In the genomic region with DNA sequence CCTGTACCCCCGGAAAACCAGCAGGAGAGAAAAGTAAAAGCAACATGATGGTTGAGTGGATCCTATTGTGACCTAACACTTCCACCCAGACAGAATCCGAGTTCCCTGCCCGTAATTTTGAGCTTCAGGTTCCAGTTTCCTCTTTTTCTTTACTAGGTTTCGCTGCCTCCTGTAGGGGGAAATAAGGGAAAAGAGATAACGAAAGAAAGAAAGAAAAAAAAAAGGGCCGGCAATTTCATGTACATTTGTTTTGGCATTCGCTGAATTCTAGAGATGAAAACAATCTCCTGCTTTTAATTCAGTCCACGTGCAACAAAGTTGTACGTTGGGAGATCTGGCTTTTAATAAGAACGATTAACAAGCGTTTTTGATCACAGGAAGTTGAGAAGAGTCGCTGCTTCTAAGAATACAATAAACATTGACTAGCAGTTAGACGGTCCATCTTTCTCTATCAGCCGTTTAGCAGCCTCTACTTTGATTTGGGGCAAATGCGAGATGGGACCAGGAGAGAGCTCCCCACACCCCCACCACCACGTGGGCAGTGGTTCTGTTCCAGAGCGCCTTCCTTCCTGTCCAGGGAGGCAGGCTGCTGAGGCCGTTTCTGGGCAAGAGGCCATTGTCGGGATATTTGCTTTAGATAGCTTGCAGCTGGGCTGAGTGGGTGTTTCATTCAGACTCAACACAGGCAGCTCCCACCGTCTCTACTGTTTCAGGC, we compare ENCODE assay signal across 1 cellular context.
A peak's percentile ranks its signal among the peaks of the same experiment; 100 is the strongest.
TF ChIP-seq lines count a peak whose summit lies in the region.

No MANE protein-coding gene starts in this region.

TF ChIP-seq in K562, 482 proteins besides CTCF, POLR2A, EP300 and RAD21 (continued from another document and continues in another):
- TF ChIP-seq, protein P1, sequence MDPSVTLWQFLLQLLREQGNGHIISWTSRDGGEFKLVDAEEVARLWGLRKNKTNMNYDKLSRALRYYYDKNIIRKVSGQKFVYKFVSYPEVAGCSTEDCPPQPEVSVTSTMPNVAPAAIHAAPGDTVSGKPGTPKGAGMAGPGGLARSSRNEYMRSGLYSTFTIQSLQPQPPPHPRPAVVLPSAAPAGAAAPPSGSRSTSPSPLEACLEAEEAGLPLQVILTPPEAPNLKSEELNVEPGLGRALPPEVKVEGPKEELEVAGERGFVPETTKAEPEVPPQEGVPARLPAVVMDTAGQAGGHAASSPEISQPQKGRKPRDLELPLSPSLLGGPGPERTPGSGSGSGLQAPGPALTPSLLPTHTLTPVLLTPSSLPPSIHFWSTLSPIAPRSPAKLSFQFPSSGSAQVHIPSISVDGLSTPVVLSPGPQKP (CRISPR knock-in tag; IDR thresholded peaks at IDR 0.05), result no peak
- TF ChIP-seq PRPF4 (IDR thresholded peaks at IDR 0.05; ENCODE audit: insufficient read depth, low read depth, low read length, poor library complexity, severe bottlenecking), result no peak
- TF ChIP-seq KLF10 (CRISPR knock-in tag; IDR thresholded peaks at IDR 0.05), result no peak
- TF ChIP-seq PHTF2 (CRISPR knock-in tag; IDR thresholded peaks at IDR 0.05), result no peak
- TF ChIP-seq, protein P2, sequence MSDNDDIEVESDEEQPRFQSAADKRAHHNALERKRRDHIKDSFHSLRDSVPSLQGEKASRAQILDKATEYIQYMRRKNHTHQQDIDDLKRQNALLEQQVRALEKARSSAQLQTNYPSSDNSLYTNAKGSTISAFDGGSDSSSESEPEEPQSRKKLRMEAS (CRISPR knock-in tag; IDR thresholded peaks at IDR 0.05), result peak; percentile 80
- no peak for TF ChIP-seq HOXB6 (CRISPR knock-in tag; IDR thresholded peaks at IDR 0.05; ENCODE audit: borderline replicate concordance)
- TF ChIP-seq, protein P3, sequence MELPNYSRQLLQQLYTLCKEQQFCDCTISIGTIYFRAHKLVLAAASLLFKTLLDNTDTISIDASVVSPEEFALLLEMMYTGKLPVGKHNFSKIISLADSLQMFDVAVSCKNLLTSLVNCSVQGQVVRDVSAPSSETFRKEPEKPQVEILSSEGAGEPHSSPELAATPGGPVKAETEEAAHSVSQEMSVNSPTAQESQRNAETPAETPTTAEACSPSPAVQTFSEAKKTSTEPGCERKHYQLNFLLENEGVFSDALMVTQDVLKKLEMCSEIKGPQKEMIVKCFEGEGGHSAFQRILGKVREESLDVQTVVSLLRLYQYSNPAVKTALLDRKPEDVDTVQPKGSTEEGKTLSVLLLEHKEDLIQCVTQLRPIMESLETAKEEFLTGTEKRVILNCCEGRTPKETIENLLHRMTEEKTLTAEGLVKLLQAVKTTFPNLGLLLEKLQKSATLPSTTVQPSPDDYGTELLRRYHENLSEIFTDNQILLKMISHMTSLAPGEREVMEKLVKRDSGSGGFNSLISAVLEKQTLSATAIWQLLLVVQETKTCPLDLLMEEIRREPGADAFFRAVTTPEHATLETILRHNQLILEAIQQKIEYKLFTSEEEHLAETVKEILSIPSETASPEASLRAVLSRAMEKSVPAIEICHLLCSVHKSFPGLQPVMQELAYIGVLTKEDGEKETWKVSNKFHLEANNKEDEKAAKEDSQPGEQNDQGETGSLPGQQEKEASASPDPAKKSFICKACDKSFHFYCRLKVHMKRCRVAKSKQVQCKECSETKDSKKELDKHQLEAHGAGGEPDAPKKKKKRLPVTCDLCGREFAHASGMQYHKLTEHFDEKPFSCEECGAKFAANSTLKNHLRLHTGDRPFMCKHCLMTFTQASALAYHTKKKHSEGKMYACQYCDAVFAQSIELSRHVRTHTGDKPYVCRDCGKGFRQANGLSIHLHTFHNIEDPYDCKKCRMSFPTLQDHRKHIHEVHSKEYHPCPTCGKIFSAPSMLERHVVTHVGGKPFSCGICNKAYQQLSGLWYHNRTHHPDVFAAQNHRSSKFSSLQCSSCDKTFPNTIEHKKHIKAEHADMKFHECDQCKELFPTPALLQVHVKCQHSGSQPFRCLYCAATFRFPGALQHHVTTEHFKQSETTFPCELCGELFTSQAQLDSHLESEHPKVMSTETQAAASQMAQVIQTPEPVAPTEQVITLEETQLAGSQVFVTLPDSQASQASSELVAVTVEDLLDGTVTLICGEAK (IDR thresholded peaks at IDR 0.05), result 0 out of 2 replicates have a peak, but pooled peaks have one; percentile 29
- TF ChIP-seq, protein P3 (CRISPR knock-in tag; IDR thresholded peaks at IDR 0.05), result no peak
- peak; percentile 53 for TF ChIP-seq GABPA (tag; conservative IDR thresholded peaks at IDR 0.05; ENCODE audit: low read depth)
- TF ChIP-seq, protein P4, sequence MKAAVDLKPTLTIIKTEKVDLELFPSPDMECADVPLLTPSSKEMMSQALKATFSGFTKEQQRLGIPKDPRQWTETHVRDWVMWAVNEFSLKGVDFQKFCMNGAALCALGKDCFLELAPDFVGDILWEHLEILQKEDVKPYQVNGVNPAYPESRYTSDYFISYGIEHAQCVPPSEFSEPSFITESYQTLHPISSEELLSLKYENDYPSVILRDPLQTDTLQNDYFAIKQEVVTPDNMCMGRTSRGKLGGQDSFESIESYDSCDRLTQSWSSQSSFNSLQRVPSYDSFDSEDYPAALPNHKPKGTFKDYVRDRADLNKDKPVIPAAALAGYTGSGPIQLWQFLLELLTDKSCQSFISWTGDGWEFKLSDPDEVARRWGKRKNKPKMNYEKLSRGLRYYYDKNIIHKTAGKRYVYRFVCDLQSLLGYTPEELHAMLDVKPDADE (conservative IDR thresholded peaks at IDR 0.05; ENCODE audit: control insufficient read depth, low read depth, low read length), result no peak
- TF ChIP-seq ZBTB17 (CRISPR knock-in tag; IDR thresholded peaks at IDR 0.05), result 0 out of 2 replicates have a peak, but pooled peaks have one; percentile 16
- TF ChIP-seq LCOR (CRISPR knock-in tag; IDR thresholded peaks at IDR 0.05), result peak; percentile 52; the same call in 1 of the 2 replicates
- TF ChIP-seq, protein P5, sequence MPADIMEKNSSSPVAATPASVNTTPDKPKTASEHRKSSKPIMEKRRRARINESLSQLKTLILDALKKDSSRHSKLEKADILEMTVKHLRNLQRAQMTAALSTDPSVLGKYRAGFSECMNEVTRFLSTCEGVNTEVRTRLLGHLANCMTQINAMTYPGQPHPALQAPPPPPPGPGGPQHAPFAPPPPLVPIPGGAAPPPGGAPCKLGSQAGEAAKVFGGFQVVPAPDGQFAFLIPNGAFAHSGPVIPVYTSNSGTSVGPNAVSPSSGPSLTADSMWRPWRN (IDR thresholded peaks at IDR 0.05; ENCODE audit: low read depth), result 0 out of 2 replicates have a peak, but pooled peaks have one; percentile 13
- TF ChIP-seq, protein P6, sequence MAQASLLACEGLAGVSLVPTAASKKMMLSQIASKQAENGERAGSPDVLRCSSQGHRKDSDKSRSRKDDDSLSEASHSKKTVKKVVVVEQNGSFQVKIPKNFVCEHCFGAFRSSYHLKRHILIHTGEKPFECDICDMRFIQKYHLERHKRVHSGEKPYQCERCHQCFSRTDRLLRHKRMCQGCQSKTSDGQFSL (CRISPR knock-in tag; IDR thresholded peaks at IDR 0.05), result 0 out of 2 replicates have a peak, but pooled peaks have one; percentile 18
- TF ChIP-seq, protein P6 (tag; IDR thresholded peaks at IDR 0.05), result no peak
- TF ChIP-seq ZNF24 (IDR thresholded peaks at IDR 0.05), result no peak; the same call in 1 of the 2 replicates
- TF ChIP-seq WHSC1 (IDR thresholded peaks at IDR 0.05; ENCODE audit: low read length), result no peak
- TF ChIP-seq RBFOX2 (IDR thresholded peaks at IDR 0.05; ENCODE audit: low read depth, low read length), result peak; percentile 41
- TF ChIP-seq CBX5 (IDR thresholded peaks at IDR 0.05; ENCODE audit: borderline replicate concordance, low read depth), result no peak
- no peak for TF ChIP-seq RBM14 (IDR thresholded peaks at IDR 0.05; ENCODE audit: borderline replicate concordance, insufficient read depth, low read depth, low read length)
- TF ChIP-seq TFAM (CRISPR knock-in tag; conservative IDR thresholded peaks at IDR 0.05), result no peak
- no peak for TF ChIP-seq IRF2 (CRISPR knock-in tag; IDR thresholded peaks at IDR 0.05)
- TF ChIP-seq ZKSCAN3 (CRISPR knock-in tag; IDR thresholded peaks at IDR 0.05), result no peak
- peak; percentile 89 for TF ChIP-seq NFRKB (IDR thresholded peaks at IDR 0.05; ENCODE audit: low read depth)
- TF ChIP-seq RB1 (IDR thresholded peaks at IDR 0.05; ENCODE audit: low read depth), result 0 out of 2 replicates have a peak, but pooled peaks have one; percentile 26
- TF ChIP-seq HSF4 (CRISPR knock-in tag; IDR thresholded peaks at IDR 0.05; ENCODE audit: borderline replicate concordance), result no peak
- no peak for TF ChIP-seq CBX8 (IDR thresholded peaks at IDR 0.05; ENCODE audit: borderline replicate concordance, extremely low read depth, low read depth, low read length, poor library complexity, severe bottlenecking)
- no peak for TF ChIP-seq BRF1 (IDR thresholded peaks at IDR 0.05; ENCODE audit: borderline replicate concordance, extremely low read depth, insufficient read length)
- TF ChIP-seq ZNF311 (CRISPR knock-in tag; IDR thresholded peaks at IDR 0.05), result no peak
- no peak for TF ChIP-seq RHOXF2B (CRISPR knock-in tag; conservative IDR thresholded peaks at IDR 0.05)
- no peak for TF ChIP-seq HDGF (IDR thresholded peaks at IDR 0.05)
- TF ChIP-seq, protein P7, sequence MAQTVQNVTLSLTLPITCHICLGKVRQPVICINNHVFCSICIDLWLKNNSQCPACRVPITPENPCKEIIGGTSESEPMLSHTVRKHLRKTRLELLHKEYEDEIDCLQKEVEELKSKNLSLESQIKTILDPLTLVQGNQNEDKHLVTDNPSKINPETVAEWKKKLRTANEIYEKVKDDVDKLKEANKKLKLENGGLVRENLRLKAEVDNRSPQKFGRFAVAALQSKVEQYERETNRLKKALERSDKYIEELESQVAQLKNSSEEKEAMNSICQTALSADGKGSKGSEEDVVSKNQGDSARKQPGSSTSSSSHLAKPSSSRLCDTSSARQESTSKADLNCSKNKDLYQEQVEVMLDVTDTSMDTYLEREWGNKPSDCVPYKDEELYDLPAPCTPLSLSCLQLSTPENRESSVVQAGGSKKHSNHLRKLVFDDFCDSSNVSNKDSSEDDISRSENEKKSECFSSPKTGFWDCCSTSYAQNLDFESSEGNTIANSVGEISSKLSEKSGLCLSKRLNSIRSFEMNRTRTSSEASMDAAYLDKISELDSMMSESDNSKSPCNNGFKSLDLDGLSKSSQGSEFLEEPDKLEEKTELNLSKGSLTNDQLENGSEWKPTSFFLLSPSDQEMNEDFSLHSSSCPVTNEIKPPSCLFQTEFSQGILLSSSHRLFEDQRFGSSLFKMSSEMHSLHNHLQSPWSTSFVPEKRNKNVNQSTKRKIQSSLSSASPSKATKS (CRISPR knock-in tag; IDR thresholded peaks at IDR 0.05), result no peak
- no peak for TF ChIP-seq FOXK1 (CRISPR knock-in tag; IDR thresholded peaks at IDR 0.05; ENCODE audit: borderline replicate concordance)
- TF ChIP-seq SMARCE1 (IDR thresholded peaks at IDR 0.05), result peak; percentile 50; the same call in 1 of the 2 replicates
- no peak for TF ChIP-seq KDM4B (IDR thresholded peaks at IDR 0.05; ENCODE audit: borderline replicate concordance in 2 of 2, low read depth in 1 of 2)
- TF ChIP-seq, protein P8, sequence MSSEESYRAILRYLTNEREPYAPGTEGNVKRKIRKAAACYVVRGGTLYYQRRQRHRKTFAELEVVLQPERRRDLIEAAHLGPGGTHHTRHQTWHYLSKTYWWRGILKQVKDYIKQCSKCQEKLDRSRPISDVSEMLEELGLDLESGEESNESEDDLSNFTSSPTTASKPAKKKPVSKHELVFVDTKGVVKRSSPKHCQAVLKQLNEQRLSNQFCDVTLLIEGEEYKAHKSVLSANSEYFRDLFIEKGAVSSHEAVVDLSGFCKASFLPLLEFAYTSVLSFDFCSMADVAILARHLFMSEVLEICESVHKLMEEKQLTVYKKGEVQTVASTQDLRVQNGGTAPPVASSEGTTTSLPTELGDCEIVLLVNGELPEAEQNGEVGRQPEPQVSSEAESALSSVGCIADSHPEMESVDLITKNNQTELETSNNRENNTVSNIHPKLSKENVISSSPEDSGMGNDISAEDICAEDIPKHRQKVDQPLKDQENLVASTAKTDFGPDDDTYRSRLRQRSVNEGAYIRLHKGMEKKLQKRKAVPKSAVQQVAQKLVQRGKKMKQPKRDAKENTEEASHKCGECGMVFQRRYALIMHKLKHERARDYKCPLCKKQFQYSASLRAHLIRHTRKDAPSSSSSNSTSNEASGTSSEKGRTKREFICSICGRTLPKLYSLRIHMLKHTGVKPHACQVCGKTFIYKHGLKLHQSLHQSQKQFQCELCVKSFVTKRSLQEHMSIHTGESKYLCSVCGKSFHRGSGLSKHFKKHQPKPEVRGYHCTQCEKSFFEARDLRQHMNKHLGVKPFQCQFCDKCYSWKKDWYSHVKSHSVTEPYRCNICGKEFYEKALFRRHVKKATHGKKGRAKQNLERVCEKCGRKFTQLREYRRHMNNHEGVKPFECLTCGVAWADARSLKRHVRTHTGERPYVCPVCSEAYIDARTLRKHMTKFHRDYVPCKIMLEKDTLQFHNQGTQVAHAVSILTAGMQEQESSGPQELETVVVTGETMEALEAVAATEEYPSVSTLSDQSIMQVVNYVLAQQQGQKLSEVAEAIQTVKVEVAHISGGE (CRISPR knock-in tag; IDR thresholded peaks at IDR 0.05), result no peak; a peak in 1 of 6 replicates
